ENCODE assay signal across 7 cellular contexts in the genomic region with DNA sequence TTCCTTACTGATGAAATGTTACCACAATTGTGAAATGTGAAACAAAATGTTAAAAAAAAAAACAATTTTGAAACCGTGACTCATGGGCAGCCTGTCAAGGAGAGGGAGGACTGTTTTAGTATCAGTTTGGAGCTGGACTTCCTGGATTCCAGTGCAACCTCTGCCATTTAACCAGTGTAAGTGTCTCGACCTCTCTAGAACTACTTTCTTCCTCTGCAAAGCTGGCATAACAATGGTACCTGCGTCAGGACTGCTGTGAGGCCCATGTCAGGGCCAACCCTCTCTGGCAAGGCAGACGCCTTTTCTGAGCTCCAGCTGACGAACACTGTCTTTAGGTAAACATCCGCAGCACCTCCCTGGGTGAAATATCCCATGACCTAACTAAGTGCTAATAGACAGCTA. TPM values are rescaled to one million over a fixed set of nuclear protein-coding genes. Genes with fewer than 3 reads are reported as not detected.
DNase-seq lines count a peak whose midpoint lies in the region; ATAC-seq lines count a peak whose summit lies in the region.

No MANE protein-coding gene starts in this region.

- POLR2A ChIA-PET in CD4-positive, alpha-beta memory T cell (lab: Charles Lee; ENCODE audit: partially characterized antibody): no interaction called here

- DNase-seq in MV-4-11 (lab: John Stamatoyannopoulos, UW): peak; percentile 91
- DNase-seq in left ventricle myocardium superior: no peak
- DNase-seq in CD4-positive, alpha-beta memory T cell: no peak
- no peak for DNase-seq in iPS-NIHi11 (ENCODE audit: low spot score)

- peak overlapping the region in 1 of 5 donors; percentile 29 for H3K9ac ChIP-seq in subcutaneous abdominal adipose tissue (ENCODE audit: low read length in 5 of 5)

- H3K4me1 Mint-ChIP-seq in activated T-helper 17 cell treated with anti-CD3 and anti-CD28 coated beads, Interleukin-2, amount 50 U/mL, for 72 hours: no peaks in the 10 kb centered on the region
- H3K4me1 Mint-ChIP-seq in CD4-positive, alpha-beta memory T cell: no peaks in the 10 kb centered on the region

- H3K36me3 ChIP-seq in subcutaneous abdominal adipose tissue (ENCODE audit: control insufficient read depth in 5 of 5, insufficient read depth in 5 of 5, low read length in 5 of 5): peaks cover 9 to 44% (median 41%) of the 10 kb centered on the region in 5 donors
- H3K36me3 ChIP-seq in CD4-positive, alpha-beta memory T cell (ENCODE audit: insufficient read depth, low read length): peaks cover 49% of the 10 kb centered on the region

- no peaks in the 10 kb centered on the region for H3K9me3 Mint-ChIP-seq in activated T-helper 17 cell treated with anti-CD3 and anti-CD28 coated beads, Interleukin-2, amount 50 U/mL, for 72 hours
- H3K9me3 Mint-ChIP-seq in CD4-positive, alpha-beta memory T cell: no peaks in the 10 kb centered on the region

- CTCF ChIA-PET in CD4-positive, alpha-beta memory T cell (lab: Charles Lee; ENCODE audit: partially characterized antibody): interaction anchor here (0.8 kb wide), 1 partner anchor 81 kb away, joined by 3 read pairs; no protein-coding TSS in a partner anchor

- peak overlapping the region; percentile 64 for H3K27ac Mint-ChIP-seq in activated T-helper 17 cell treated with anti-CD3 and anti-CD28 coated beads, Interleukin-2, amount 50 U/mL, for 72 hours
- H3K27ac Mint-ChIP-seq in CD4-positive, alpha-beta memory T cell: peak overlapping the region in 1 of 7 donors; percentile 67

- peaks cover 0 to 27% (median 12%) of the 10 kb centered on the region in 5 donors for H3K4me1 ChIP-seq in subcutaneous abdominal adipose tissue (ENCODE audit: control insufficient read depth in 5 of 5, insufficient read depth in 5 of 5, low read length in 5 of 5)
- no peaks in the 10 kb centered on the region for H3K4me1 ChIP-seq in CD4-positive, alpha-beta memory T cell (ENCODE audit: insufficient read depth, low read length)

- peaks cover 99% of the 10 kb centered on the region for H3K36me3 Mint-ChIP-seq in activated T-helper 17 cell treated with anti-CD3 and anti-CD28 coated beads, Interleukin-2, amount 50 U/mL, for 72 hours (ENCODE audit: low read depth)
- peaks cover 47 to 74% of the 10 kb centered on the region in 2 donors for H3K36me3 Mint-ChIP-seq in CD4-positive, alpha-beta memory T cell

- H3K4me3 ChIP-seq in subcutaneous abdominal adipose tissue (ENCODE audit: low read depth in 1 of 5, low read length in 5 of 5): peak overlapping the region in 1 of 5 donors; percentile 3
- no peak overlapping the region for H3K4me3 ChIP-seq in CD4-positive, alpha-beta memory T cell (ENCODE audit: low read length in 2 of 2)

- no peak overlapping the region for H3K4me3 Mint-ChIP-seq in activated T-helper 17 cell treated with anti-CD3 and anti-CD28 coated beads, Interleukin-2, amount 50 U/mL, for 72 hours
- no peak overlapping the region for H3K4me3 Mint-ChIP-seq in CD4-positive, alpha-beta memory T cell

- peak overlapping the region; percentile 8 for H3K27ac ChIP-seq in subcutaneous abdominal adipose tissue (ENCODE audit: low read depth, low read length)
- no peak overlapping the region for H3K27ac ChIP-seq in CD4-positive, alpha-beta memory T cell (ENCODE audit: low read depth, low read length)

- intact Hi-C loops in left ventricle myocardium superior (cut with micrococcal nuclease): no loop called here
- intact Hi-C loops in CD4-positive, alpha-beta memory T cell (cut with micrococcal nuclease): no loop called here

- ATAC-seq in activated T-helper 17 cell treated with anti-CD3 and anti-CD28 coated beads, Interleukin-2, amount 50 U/mL, for 72 hours (replicated peaks): peak; percentile 61
- ATAC-seq in left ventricle myocardium superior (peak; percentile 53), HG02759 (IDR thresholded peaks at IDR 0.05; ENCODE audit: unreplicated experiment) (no peak)

- H3K9me3 ChIP-seq in subcutaneous abdominal adipose tissue (ENCODE audit: control insufficient read depth in 5 of 5, low read length in 5 of 5): no peaks in the 10 kb centered on the region
- H3K9me3 ChIP-seq in CD4-positive, alpha-beta memory T cell (ENCODE audit: control insufficient read depth in 1 of 2, low read length in 2 of 2): no peaks in the 10 kb centered on the region

- H3K27me3 ChIP-seq in subcutaneous abdominal adipose tissue (ENCODE audit: control insufficient read depth in 5 of 5, insufficient read depth in 4 of 5, low read length in 5 of 5): no peaks in the 10 kb centered on the region
- H3K27me3 ChIP-seq in CD4-positive, alpha-beta memory T cell (ENCODE audit: insufficient read depth, low read length): no peaks in the 10 kb centered on the region

- H3K27me3 Mint-ChIP-seq in activated T-helper 17 cell treated with anti-CD3 and anti-CD28 coated beads, Interleukin-2, amount 50 U/mL, for 72 hours: no peaks in the 10 kb centered on the region
- no peaks in the 10 kb centered on the region for H3K27me3 Mint-ChIP-seq in CD4-positive, alpha-beta memory T cell

RNA-seq across cellular contexts. Expression of gene URB1, which starts 20.9 kb away (rescaled TPM):
- total RNA-seq in activated T-helper 17 cell treated with anti-CD3 and anti-CD28 coated beads, Interleukin-2, amount 50 U/mL, for 72 hours: 10 to 100 TPM; 17.6 to 37.2 TPM
- 11.9 TPM for total RNA-seq in left ventricle myocardium superior
- total RNA-seq in CD4-positive, alpha-beta memory T cell: 10 to 100 TPM; 13.9 to 15.2 TPM
- 1 to 10 TPM in 1 of 2 donors, under 1 TPM in 1; 0.55 to 3.3 TPM for polyA plus RNA-seq in CD4-positive, alpha-beta memory T cell

RNA-seq across cellular contexts. Expression of gene EVA1C, which starts 40.6 kb away (rescaled TPM):
- total RNA-seq in activated T-helper 17 cell treated with anti-CD3 and anti-CD28 coated beads, Interleukin-2, amount 50 U/mL, for 72 hours: 10 to 100 TPM in 1 of 2 donors, 1 to 10 TPM in 1; 10.0 to 13.1 TPM
- 13.6 TPM for total RNA-seq in left ventricle myocardium superior
- 10 to 100 TPM; 17.1 to 17.2 TPM for total RNA-seq in CD4-positive, alpha-beta memory T cell
- 10 to 100 TPM; 17.2 to 23.9 TPM for polyA plus RNA-seq in CD4-positive, alpha-beta memory T cell
